14 cellular contexts compared by ENCODE assay signal in the genomic region with DNA sequence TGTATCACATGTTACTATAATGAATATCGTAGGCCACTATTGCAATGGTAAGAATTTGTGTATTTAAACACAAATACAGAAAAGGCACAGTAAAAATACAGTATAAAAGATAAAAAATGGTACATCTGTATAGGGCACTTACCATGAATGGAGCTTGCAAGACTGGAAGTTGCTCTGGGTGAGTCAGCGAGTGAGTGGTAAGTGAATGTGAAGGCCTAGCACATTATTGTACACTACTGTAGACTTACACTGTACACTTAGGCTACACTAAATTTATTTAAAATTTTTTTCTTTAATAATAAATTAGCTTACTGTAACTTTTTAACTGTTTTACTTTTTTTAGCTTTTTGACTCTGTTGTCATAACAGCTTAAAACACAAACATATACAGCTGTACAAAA.
"Had no signal": no experiment of that assay in that cellular context is flagged by ENCODE, and none has a peak within 500 bp of the region (broad histone marks: within the 10 kb centered on the region; RNA-seq: fewer than 3 reads in every experiment).

No MANE protein-coding gene starts in this region.

- H3K4me3 ChIP-seq: cardiac muscle cell, tibial artery had no signal

- DNase-seq: activated CD4-positive, alpha-beta T cell treated with anti-CD3 and anti-CD28 coated beads, Interleukin-2, amount 10 ng/mL, durations not matched to agents 24 days and 14 days; activated CD8-positive, alpha-beta memory T cell treated with anti-CD3 and anti-CD28 coated beads, Interleukin-2, amount 50 U/mL, for 4 hours; activated naive CD4-positive, alpha-beta T cell treated with anti-CD3 and anti-CD28 coated beads for 36 hours; activated T-cell treated with anti-CD3 and anti-CD28 coated beads, Interleukin-2, amount 50 U/mL, for 4 hours; aorta; effector memory CD8-positive, alpha-beta T cell; hypothalamus; nephron progenitor cell; nucleus accumbens; stimulated activated CD4-positive, alpha-beta T cell treated with anti-CD3 and anti-CD28 coated beads, Interleukin-2, amount 100 ng/mL, for 24 hours; stimulated activated naive CD4-positive, alpha-beta T cell treated with Interleukin-2 at 50 U/mL for 16 hours; tibial artery had no signal

- ATAC-seq: activated T-cell treated with anti-CD3 and anti-CD28 coated beads, Interleukin-2, amount 50 U/mL, for 4 hours; effector memory CD8-positive, alpha-beta T cell; left lobe of liver had no signal
